Comparison of ENCODE assay signal across 8 cellular contexts in the genomic region with DNA sequence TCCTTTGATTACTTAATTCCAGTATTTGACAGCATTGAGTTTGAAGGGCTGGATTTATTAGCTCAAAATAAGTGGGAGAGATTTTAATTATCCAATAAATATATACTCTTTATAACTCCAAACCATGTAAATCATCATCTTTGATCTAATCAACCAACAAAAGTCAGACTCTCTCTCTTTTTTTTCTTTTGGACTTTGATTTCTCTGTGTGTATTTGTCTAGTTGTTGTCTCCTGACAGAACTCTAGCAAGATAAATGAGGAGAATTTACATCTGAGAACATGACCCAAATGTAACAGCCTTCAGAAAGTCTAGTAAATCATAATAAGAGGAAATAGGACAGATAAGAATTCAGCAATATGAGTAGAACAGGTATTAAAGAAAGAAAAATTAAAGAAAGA.
"Had no signal": no experiment of that assay in that cellular context is flagged by ENCODE, and none has a peak within 500 bp of the region (broad histone marks: within the 10 kb centered on the region; RNA-seq: fewer than 3 reads in every experiment).

No MANE protein-coding gene starts in this region.

- FAIRE-seq: G401.6, GM12878, GM12891, GM12892, GM18507, GM19239 had no signal

- H3K4me3 ChIP-seq: GM12878 had no signal

- DNase-seq: GDM1, GF-D8 had no signal

- ATAC-seq: GM12878 had no signal
